8 cellular contexts compared by ENCODE assay signal in genomic region chr17:72976971-72977767, GRCh38.
DNase-seq lines count a peak whose midpoint lies in the region; ATAC-seq and TF ChIP-seq lines count a peak whose summit lies in the region.

No MANE protein-coding gene starts in this region.

- TF ChIP-seq CTCF in GM23338 (conservative IDR thresholded peaks at IDR 0.05; ENCODE audit: low read depth in 2 of 2): no peak

- no peaks in the 10 kb centered on the region for H3K79me2 ChIP-seq in GM23338 (replicated peaks; ENCODE audit: insufficient read depth)

- no peaks in the 10 kb centered on the region for H3K36me3 Mint-ChIP-seq in GM23338 (ENCODE audit: low read depth)

- H4K20me1 ChIP-seq in GM23338 (replicated peaks; ENCODE audit: insufficient read depth): no peaks in the 10 kb centered on the region

- no peaks in the 10 kb centered on the region for H3K36me3 ChIP-seq in MG63
- no peaks in the 10 kb centered on the region for H3K36me3 ChIP-seq in mesodermal cell (ENCODE audit: control insufficient read depth, insufficient read depth, low read length)
- no peaks in the 10 kb centered on the region for H3K36me3 ChIP-seq in GM23338 (ENCODE audit: insufficient read depth)

- H3K27me3 ChIP-seq in MG63 (no peaks in the 10 kb centered on the region), GM23338 (ENCODE audit: insufficient read depth) (no peaks in the 10 kb centered on the region)

- no peak overlapping the region for H3K4me2 ChIP-seq in GM23338

- peaks cover 14% of the 10 kb centered on the region for H3K4me1 Mint-ChIP-seq in GM23338

- 71 to 77% methylated on average over 8 to 10 of the region's 12 CpGs for WGBS in mesodermal cell (ENCODE audit: insufficient coverage in 2 of 2), 2 experiments

- H3K27ac Mint-ChIP-seq in GM23338: no peak overlapping the region; the same call in 1 of the 2 replicates

- H3K4me1 ChIP-seq in mesodermal cell (ENCODE audit: control insufficient read depth, insufficient read depth, low read length, poor library complexity, severe bottlenecking): peaks cover 12% of the 10 kb centered on the region
- H3K4me1 ChIP-seq in GM23338 (ENCODE audit: insufficient read depth): no peaks in the 10 kb centered on the region

- peaks cover 2% of the 10 kb centered on the region for H3K27me3 Mint-ChIP-seq in GM23338 (ENCODE audit: insufficient read depth, low read depth, poor library complexity)

- H3K4me3 Mint-ChIP-seq in GM23338: no peak overlapping the region

- no peaks in the 10 kb centered on the region for H3F3A ChIP-seq in GM23338 (replicated peaks; ENCODE audit: low read depth)

- peaks cover 2% of the 10 kb centered on the region for H3K9me3 ChIP-seq in MG63
- peaks cover 9% of the 10 kb centered on the region for H3K9me3 ChIP-seq in mesodermal cell (ENCODE audit: control insufficient read depth, low read length)

- H3K4me3 ChIP-seq in MG63: no peak overlapping the region
- H3K4me3 ChIP-seq in mesodermal cell (ENCODE audit: extremely low read depth, insufficient read depth, low read length, poor library complexity, severe bottlenecking): no peak overlapping the region
- H3K4me3 ChIP-seq in GM23338: no peak overlapping the region

- peak overlapping the region; percentile 80 for H3K27ac ChIP-seq in mesodermal cell (ENCODE audit: low read depth, low read length, severe bottlenecking)
- no peak overlapping the region for H3K27ac ChIP-seq in GM23338 (ENCODE audit: low read depth)

- no peak overlapping the region for H2AFZ ChIP-seq in GM23338

- peaks cover 5% of the 10 kb centered on the region; the same call in 1 of the 3 replicates for H3K9me3 Mint-ChIP-seq in GM23338

- H3K9me2 ChIP-seq in GM23338 (ENCODE audit: insufficient read depth): no peaks in the 10 kb centered on the region

- DNase-seq in GM03348 (ENCODE audit: low spot score): peak; percentile 90
- DNase-seq in MG63: peak; percentile 81
- DNase-seq in dedifferentiated amniotic fluid mesenchymal stem cell (ENCODE audit: extremely low spot score): peak; percentile 50
- no peak for DNase-seq in GM23338 (ENCODE audit: low spot score)
- no peak for DNase-seq in NCI-H2029 treated with DMSO at 0.1 percent for 48 hours (lab: John Stamatoyannopoulos, UW)
- DNase-seq in stimulated activated CD4-positive, alpha-beta T cell treated with anti-CD3 and anti-CD28 coated beads, Interleukin-4, amount 100 ng/mL, for 1 hour: no peak

- ATAC-seq in GM23338 (no peak), HG03469 (IDR thresholded peaks at IDR 0.05; ENCODE audit: unreplicated experiment) (no peak)

TF ChIP-seq in GM23338, 12 proteins besides CTCF, POLR2A, EP300 and RAD21 (continues in another document):
- no peak for TF ChIP-seq ZNF331 (CRISPR knock-in tag; IDR thresholded peaks at IDR 0.05; ENCODE audit: low read depth)
- no peak for TF ChIP-seq STAT1 (IDR thresholded peaks at IDR 0.05; ENCODE audit: unreplicated experiment)
- TF ChIP-seq ETS1 (IDR thresholded peaks at IDR 0.05): no peak
- TF ChIP-seq REST (IDR thresholded peaks at IDR 0.05; ENCODE audit: unreplicated experiment): no peak
- TF ChIP-seq NANOG (IDR thresholded peaks at IDR 0.05; ENCODE audit: borderline replicate concordance): no peak
- no peak for TF ChIP-seq ZNF462 (CRISPR knock-in tag; IDR thresholded peaks at IDR 0.05)
- no peak for TF ChIP-seq ZNF114 (CRISPR knock-in tag; IDR thresholded peaks at IDR 0.05)
- no peak for TF ChIP-seq POLR2AphosphoS5 (IDR thresholded peaks at IDR 0.05; ENCODE audit: low read depth)
- TF ChIP-seq EZH2 (IDR thresholded peaks at IDR 0.05; ENCODE audit: low read depth, unreplicated experiment): no peak
- TF ChIP-seq CREB1 (CRISPR knock-in tag; IDR thresholded peaks at IDR 0.05; ENCODE audit: low read depth): no peak

Comparison
In these comparisons a context has a peak if more than half of its experiments do, and no peak if none do; other contexts are left out.
1. DNase-seq: peak in GM03348 (single experiment), MG63 (single experiment) and dedifferentiated amniotic fluid mesenchymal stem cell (single experiment); none in GM23338 (single experiment), NCI-H2029 treated with DMSO at 0.1 percent for 48 hours (single experiment) and stimulated activated CD4-positive, alpha-beta T cell treated with anti-CD3 and anti-CD28 coated beads, Interleukin-4, amount 100 ng/mL, for 1 hour (single experiment).